ENCODE assay signal across 11 cellular contexts in the genomic region with DNA sequence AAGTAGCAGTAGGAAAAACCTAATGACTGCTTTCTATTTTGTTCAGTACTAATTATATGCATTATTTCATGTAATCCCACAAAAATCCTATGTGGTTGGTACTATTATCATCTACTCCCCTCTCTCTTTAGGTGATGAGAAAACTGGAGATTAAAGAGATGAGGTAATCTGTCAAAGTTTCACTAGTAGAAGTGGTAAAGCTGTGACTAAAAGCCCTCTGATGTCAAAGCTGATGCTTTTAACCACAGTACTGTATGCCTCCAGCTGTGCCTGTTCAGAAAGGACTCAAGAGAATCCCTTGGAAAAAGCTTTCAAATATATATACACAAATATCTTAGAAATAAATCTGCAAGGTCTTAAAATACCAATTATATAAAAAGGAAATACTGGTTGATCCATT. TPM values are rescaled to one million over a fixed set of nuclear protein-coding genes. Genes with fewer than 3 reads are reported as not detected.
DNase-seq lines count a peak whose midpoint lies in the region; ATAC-seq, FAIRE-seq and TF ChIP-seq lines count a peak whose summit lies in the region.
"Had no signal": no experiment of that assay in that cellular context is flagged by ENCODE, and none has a peak within 500 bp of the region (broad histone marks: within the 10 kb centered on the region; RNA-seq: fewer than 3 reads in every experiment).

No MANE protein-coding gene starts in this region.

- H3K9ac ChIP-seq in GM12878 (ENCODE audit: control insufficient read depth, insufficient read depth, low read length): no peak overlapping the region

- no peak for TF ChIP-seq POLR2A in GM12891 (IDR thresholded peaks at IDR 0.05; ENCODE audit: low read depth, low read length)
- no peak for TF ChIP-seq POLR2A in GM12878 (IDR thresholded peaks at IDR 0.05; ENCODE audit: low read depth, low read length)

- H3K27me3 ChIP-seq in GM12878 (replicated peaks in 1 of 2; ENCODE audit: control insufficient read depth in 2 of 2, insufficient read depth in 2 of 2, low read length in 1 of 2): no peaks in the 10 kb centered on the region
- H3K27me3 ChIP-seq in psoas muscle (ENCODE audit: insufficient read depth in 3 of 3, low read length in 2 of 3): no peaks in the 10 kb centered on the region

- SMC1A ChIA-PET in GM12878 (lab: Charles Lee; ENCODE audit: uncharacterized antibody, unreplicated experiment): no interaction called here

- no peak for TF ChIP-seq RAD21 in GM12878 (IDR thresholded peaks at IDR 0.05; ENCODE audit: insufficient read depth, low read depth, low read length)

- CTCF ChIA-PET in GM12878 (lab: Yijun Ruan, JAX): no interaction called here

- no peak overlapping the region for H3K4me2 ChIP-seq in GM12878 (ENCODE audit: control insufficient read depth, insufficient read depth)

- no TSS peak for BruUV-seq in GM12878 (replicated peaks; lab: Mats Ljungman, UMichigan)

- H3K4me3 ChIP-seq in GM12878: no peak overlapping the region
- no peak overlapping the region for H3K4me3 ChIP-seq in psoas muscle

- H3K27me3 Mint-ChIP-seq in HFFc6 (ENCODE audit: insufficient read depth): no peaks in the 10 kb centered on the region

- TF ChIP-seq EP300 in GM12878 (IDR thresholded peaks at IDR 0.05; ENCODE audit: borderline replicate concordance in 1 of 2, control insufficient read depth in 1 of 2, low read depth in 2 of 2, low read length in 2 of 2): peak in 1 of 2 experiments; percentile 20; a peak in 1 of 4 replicates

- H3K4me1 ChIP-seq in GM12878 (ENCODE audit: control insufficient read depth, insufficient read depth, low read length) (peaks cover 12% of the 10 kb centered on the region; the same call in 1 of the 2 replicates), psoas muscle (no peaks in the 10 kb centered on the region)

- RAD21 ChIA-PET in GM12878 (lab: Charles Lee; ENCODE audit: unreplicated experiment): no interaction called here

- no peaks in the 10 kb centered on the region for H3K9me3 Mint-ChIP-seq in HFFc6

- in situ Hi-C loops in GM12878 (cut with MboI): no loop called here

- TF ChIP-seq CTCF in GM12878 (IDR thresholded peaks at IDR 0.05 in 2 of 3, conservative IDR thresholded peaks at IDR 0.05 in 1 of 3; ENCODE audit: control insufficient read depth in 2 of 3, extremely low read depth in 1 of 3, insufficient read depth in 1 of 3, low read depth in 3 of 3, low read length in 3 of 3) (no peak), psoas muscle (IDR thresholded peaks at IDR 0.05) (no peak), HFFc6 (IDR thresholded peaks at IDR 0.05) (no peak)

- H4K20me1 ChIP-seq in GM12878 (ENCODE audit: control insufficient read depth, insufficient read depth): no peaks in the 10 kb centered on the region

- H3K27ac ChIP-seq in GM12878 (ENCODE audit: control insufficient read depth, insufficient read depth) (no peak overlapping the region), psoas muscle (no peak overlapping the region)

- peaks cover 2% of the 10 kb centered on the region for H3K4me1 Mint-ChIP-seq in HFFc6 (ENCODE audit: low read depth)

- no peak overlapping the region for H3K27ac Mint-ChIP-seq in HFFc6

- peaks cover 53% of the 10 kb centered on the region for H3K36me3 Mint-ChIP-seq in HFFc6 (ENCODE audit: low read depth)

- peaks cover 19% of the 10 kb centered on the region for H3K79me2 ChIP-seq in GM12878 (ENCODE audit: control insufficient read depth, insufficient read depth, low read length)

- H3K4me3 Mint-ChIP-seq in HFFc6: no peak overlapping the region

- H3K36me3 ChIP-seq in GM12878 (ENCODE audit: control insufficient read depth in 2 of 2, insufficient read depth in 2 of 2, low read length in 1 of 2): peaks cover 0 to 19% of the 10 kb centered on the region in 2 experiments; a peak in 3 of 4 replicates
- peaks cover 0 to 32% of the 10 kb centered on the region in 2 donors for H3K36me3 ChIP-seq in psoas muscle (ENCODE audit: insufficient read depth in 1 of 2, low read depth in 1 of 2)

- POLR2A ChIA-PET in GM12878 (lab: Charles Lee): no interaction called here

- intact Hi-C loops in GM12878 (cut with micrococcal nuclease; ENCODE audit: unreplicated experiment): loop anchor here (5.0 kb wide), 1 partner anchor 37 kb away; the partner anchor contains the start of gene PHIP
- intact Hi-C loops in psoas muscle (cut with DNase I): no loop called here

- DNase-seq in GM12891 (ENCODE audit: insufficient read length, low spot score) (peak; percentile 2), GM12878 (ENCODE audit: low read depth, low spot score) (no peak), psoas muscle (no peak), HFFc6 (no peak), NCI-H2081 (lab: John Stamatoyannopoulos, UW) (no peak), cerebellum (ENCODE audit: low spot score) (no peak)
- DNase-seq: activated CD8-positive, alpha-beta memory T cell treated with anti-CD3 and anti-CD28 coated beads, Interleukin-2, amount 50 U/mL, for 48 hours; NCI-H1694 treated with DMSO at 0.1 percent for 48 hours; substantia nigra had no signal

- ATAC-seq in GM19452 (IDR thresholded peaks at IDR 0.05; ENCODE audit: unreplicated experiment) (peak; percentile 73), HG03095 (IDR thresholded peaks at IDR 0.05; ENCODE audit: unreplicated experiment) (peak; percentile 54), GM12878 (peak; percentile 88), psoas muscle (no peak)

- FAIRE-seq in GM12891 (lab: Jason Lieb, UNC) (no peak), GM12878 (lab: Jason Lieb, UNC) (no peak)

- H2AFZ ChIP-seq in GM12878 (ENCODE audit: control insufficient read depth, low read depth, low read length): no peak overlapping the region

- H3K9me3 ChIP-seq in GM12878 (replicated peaks; ENCODE audit: control insufficient read depth, insufficient read depth, low read length) (peaks cover 4% of the 10 kb centered on the region; the same call in 2 of the 3 replicates), psoas muscle (no peaks in the 10 kb centered on the region)

TF ChIP-seq in GM12891, 5 proteins besides CTCF, POLR2A, EP300 and RAD21:
- TF ChIP-seq TAF1 (IDR thresholded peaks at IDR 0.05; ENCODE audit: low read depth, low read length) (no peak), PAX5 (IDR thresholded peaks at IDR 0.05; ENCODE audit: insufficient read depth, low read length, severe bottlenecking) (no peak), POU2F2 (IDR thresholded peaks at IDR 0.05; ENCODE audit: low read depth, low read length) (no peak), SPI1 (IDR thresholded peaks at IDR 0.05; ENCODE audit: low read depth, low read length) (no peak), POLR2AphosphoS5 (IDR thresholded peaks at IDR 0.05; ENCODE audit: low read depth, low read length) (no peak)

TF ChIP-seq in GM12878, 131 proteins besides CTCF, POLR2A, EP300 and RAD21 (continues in another document):
- TF ChIP-seq IKZF2 (IDR thresholded peaks at IDR 0.05) (peak; percentile 24 to 28; a peak in 3 of 4 replicates), TCF12 (IDR thresholded peaks at IDR 0.05; ENCODE audit: low read depth, low read length) (0 out of 2 replicates have a peak, but pooled peaks have one; percentile 24), MTA2 (IDR thresholded peaks at IDR 0.05; ENCODE audit: low read depth) (peak; percentile 31; the same call in 1 of the 2 replicates), TCF7 (IDR thresholded peaks at IDR 0.05; ENCODE audit: borderline replicate concordance) (peak; percentile 77; the same call in 1 of the 2 replicates), IKZF1 (conservative IDR thresholded peaks at IDR 0.05) (no peak), RUNX3 (IDR thresholded peaks at IDR 0.05; ENCODE audit: low read length) (peak; percentile 91), YY1 (IDR thresholded peaks at IDR 0.05; ENCODE audit: low read depth, low read length) (no peak), MYC (IDR thresholded peaks at IDR 0.05; ENCODE audit: insufficient read depth, insufficient read length, insufficient replicate concordance, low read length, severe bottlenecking) (no peak), GABPA (IDR thresholded peaks at IDR 0.05; ENCODE audit: low read depth) (peak; percentile 14; the same call in 1 of the 2 replicates), BCL11A (IDR thresholded peaks at IDR 0.05; ENCODE audit: low read depth, low read length) (peak; percentile 42; the same call in 1 of the 2 replicates), ESRRA (IDR thresholded peaks at IDR 0.05; ENCODE audit: low read length) (no peak), ETV6 (conservative IDR thresholded peaks at IDR 0.05 in 1 of 2, IDR thresholded peaks at IDR 0.05 in 1 of 2; ENCODE audit: borderline replicate concordance in 1 of 2, low read depth in 1 of 2) (0 out of 4 replicates have a peak, but pooled peaks of 1 of the 2 experiments have one; percentile 21), EED (IDR thresholded peaks at IDR 0.05; ENCODE audit: low read depth) (peak; percentile 49; the same call in 1 of the 2 replicates), LARP7 (IDR thresholded peaks at IDR 0.05) (no peak), JUNB (IDR thresholded peaks at IDR 0.05) (peak; percentile 78), ZZZ3 (IDR thresholded peaks at IDR 0.05; ENCODE audit: control insufficient read depth, insufficient read length, low read depth) (no peak), NFIC (IDR thresholded peaks at IDR 0.05; ENCODE audit: low read depth, low read length) (peak; percentile 84; the same call in 1 of the 2 replicates), STAT3 (IDR thresholded peaks at IDR 0.05; ENCODE audit: low read depth, low read length) (no peak)

RNA-seq across cellular contexts. Expression of gene PHIP, which starts 38.0 kb away (rescaled TPM):
- 8.2 TPM for polyA plus RNA-seq in GM12891 (2012; ENCODE audit: low read depth, missing spikeins)
- total RNA-seq in GM12878 (2013; cell fraction: nucleolus; rRNA removed): 117 and 124 TPM in 2 replicates
- total RNA-seq in GM12878 (2014; rRNA removed) (22.6 and 28.1 TPM in 2 replicates), GM12878 (2014; rRNA removed; fragmentation: Illumina TruSeq; extraction: Trizol) (34.6 and 36.3 TPM in 2 replicates), GM12878 (2021) (25.2 and 26.5 TPM in 2 replicates), psoas muscle (10 to 100 TPM; 12.1 to 15.3 (median 13.5) TPM), cerebellum (82.7 TPM)
- 7.6 TPM for polyA plus RNA-seq in GM12878 (2011; ENCODE audit: low read depth)
- polyA plus RNA-seq in GM12878 (2011; rRNA removed) (15.3 and 24.3 TPM in 2 replicates), GM12878 (2014; fragmentation: Illumina TruSeq; extraction: Trizol) (25.7 and 33.7 TPM in 2 replicates), GM12878 (2014; fragmentation: Nextera tagmentation; extraction: Ambion mirVana) (1 to 10 TPM; 8.5 to 9.8 TPM), GM12878 (2014; rRNA removed) (11.2 and 12.2 TPM in 2 replicates), GM12878 (2016; fragmentation: Nextera tagmentation; extraction: Ambion mirVana) (10 to 100 TPM; 17.0 to 18.8 TPM), psoas muscle (1 to 10 TPM; 3.1 to 5.7 (median 3.7) TPM)
- 4.8 and 5.6 TPM in 2 replicates for polyA plus RNA-seq in GM12878 (2011; cell fraction: cytosol; rRNA removed)
- polyA plus RNA-seq in GM12878 (2011; cell fraction: nucleus; rRNA removed): 34.4 and 39.4 TPM in 2 replicates
- 14.1 and 17.0 TPM in 2 replicates for polyA plus RNA-seq in GM12878 (2012)
- 28.4 and 41.4 TPM in 2 replicates for polyA minus RNA-seq in GM12878 (2011; rRNA and poly(A)+ RNA removed)
- polyA minus RNA-seq in GM12878 (2011; cell fraction: cytosol; rRNA and poly(A)+ RNA removed): 12.8 and 15.9 TPM in 2 replicates
- 62.6 and 76.3 TPM in 2 replicates for polyA minus RNA-seq in GM12878 (2011; cell fraction: nucleus; rRNA and poly(A)+ RNA removed)
- total RNA-seq in HFFc6 (2021; fragmentation: NEBNext Ultra II Directional; extraction: Animal tissue kit (Norgen Biotek cat#: 25700)): 10 to 100 TPM; 15.7 to 18.7 (median 17.6) TPM

Comparison
In these comparisons a context has a peak if more than half of its experiments do, and no peak if none do; other contexts are left out.
1. ATAC-seq: peak in GM19452 (single experiment), HG03095 (single experiment) and GM12878 (single experiment); none in psoas muscle (0 of 4).